Comparison of ENCODE assay signal across 8 cellular contexts in the genomic region with DNA sequence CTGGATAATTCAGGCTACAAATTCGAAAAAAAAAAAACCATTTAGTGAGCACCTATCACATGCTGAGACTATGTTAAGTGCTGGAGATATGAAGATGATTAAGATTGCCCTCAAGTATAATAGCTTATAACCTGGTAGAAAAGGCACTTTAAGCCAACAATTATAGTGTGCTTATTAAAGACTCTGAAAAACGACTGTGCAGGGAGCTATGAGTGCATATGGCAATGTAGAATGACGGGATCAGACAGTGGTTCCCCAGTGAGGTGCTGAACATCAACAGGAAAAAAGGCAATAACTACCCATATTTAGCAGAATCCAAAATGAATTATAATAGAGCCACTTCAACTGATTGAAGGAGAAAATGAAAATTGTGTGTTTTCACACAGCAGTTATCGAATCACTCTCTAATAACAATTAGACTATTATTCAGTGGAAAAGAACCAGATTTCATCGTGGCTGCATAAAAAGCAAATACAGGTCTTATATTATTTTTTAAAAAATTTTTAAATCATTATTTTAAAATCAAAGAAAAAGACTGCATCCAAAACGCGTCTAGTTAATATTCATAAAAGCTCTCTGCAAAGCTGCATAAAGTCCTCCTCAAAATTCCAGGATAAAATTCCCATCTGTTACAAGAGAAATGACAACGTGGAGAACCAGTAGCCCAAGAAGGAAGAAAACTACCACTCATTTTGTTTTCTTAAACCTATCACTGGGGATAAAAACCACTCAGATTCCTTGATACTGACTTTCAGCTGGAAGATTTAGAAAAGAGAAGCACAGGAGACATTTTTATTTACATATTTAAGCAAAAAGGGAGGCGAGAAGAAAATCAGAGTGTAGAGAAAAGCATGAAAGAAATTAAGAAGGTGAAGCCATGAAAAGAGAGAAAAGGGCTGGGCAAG. TPM values are rescaled to one million over a fixed set of nuclear protein-coding genes. Genes with fewer than 3 reads are reported as not detected.
DNase-seq lines count a peak whose midpoint lies in the region; ATAC-seq and TF ChIP-seq lines count a peak whose summit lies in the region.

No MANE protein-coding gene starts in this region.

- peak overlapping the region; percentile 74 to 94 (median 80) for H3K4me3 ChIP-seq in esophagus squamous epithelium
- H3K4me3 ChIP-seq in prostate gland, result peak overlapping the region; percentile 58 to 70

- DNase-seq in DMS79 treated with DMSO at 0.1 percent for 48 hours (lab: John Stamatoyannopoulos, UW), result peak; percentile 55
- DNase-seq in DMS79 (lab: John Stamatoyannopoulos, UW), result no peak
- DNase-seq in RWPE1 (ENCODE audit: low spot score), result no peak
- no peak for DNase-seq in esophagus squamous epithelium (lab: John Stamatoyannopoulos, UW)
- no peak for DNase-seq in prostate gland (ENCODE audit: low spot score)
- DNase-seq in D341Med (ENCODE audit: low spot score), result no peak

- H3K27ac ChIP-seq in RWPE1 (peak overlapping the region; percentile 96), esophagus squamous epithelium (peak overlapping the region; percentile 94 to 98 (median 96)), prostate gland (peak overlapping the region; percentile 93 to 95)

- intact Hi-C loops in esophagus squamous epithelium (cut with DNase I) (no loop called here), prostate gland (cut with DNase I) (no loop called here)

- TF ChIP-seq POLR2A in esophagus squamous epithelium (IDR thresholded peaks at IDR 0.05) (no peak), prostate gland (IDR thresholded peaks at IDR 0.05) (no peak)

- POLR2A ChIA-PET in RWPE1 (lab: Yijun Ruan, JAX; ENCODE audit: low non-redundant PET), result no interaction called here

- peaks cover 4 to 51% (median 10%) of the 10 kb centered on the region in 3 donors for H3K4me1 ChIP-seq in esophagus squamous epithelium
- H3K4me1 ChIP-seq in prostate gland (replicated peaks), result peaks cover 13% of the 10 kb centered on the region

- H3K9me3 ChIP-seq in esophagus squamous epithelium, result no peaks in the 10 kb centered on the region
- H3K9me3 ChIP-seq in prostate gland, result no peaks in the 10 kb centered on the region

- no peaks in the 10 kb centered on the region for H3K36me3 ChIP-seq in esophagus squamous epithelium
- H3K36me3 ChIP-seq in prostate gland, result no peaks in the 10 kb centered on the region

- CTCF ChIA-PET in RWPE1 (lab: Yijun Ruan, JAX), result interaction anchor here (0.6 to 0.7 kb wide), 2 partner anchors 420 to 843 kb away, joined by 3 to 5 read pairs; no protein-coding TSS in a partner anchor

- H3K27me3 ChIP-seq in esophagus squamous epithelium (no peaks in the 10 kb centered on the region), prostate gland (replicated peaks; ENCODE audit: insufficient read depth) (no peaks in the 10 kb centered on the region)

- no peak for TF ChIP-seq CTCF in RWPE1 (conservative IDR thresholded peaks at IDR 0.05; ENCODE audit: low read depth)
- TF ChIP-seq CTCF in esophagus squamous epithelium (IDR thresholded peaks at IDR 0.05), result no peak
- no peak for TF ChIP-seq CTCF in prostate gland (IDR thresholded peaks at IDR 0.05)

- WGBS in esophagus squamous epithelium, 2 donors, result 14 to 16% methylated on average over 9 of the region's 9 CpGs
- 29% methylated on average over 9 of the region's 9 CpGs for WGBS in prostate gland

- no peak for ATAC-seq in GM21515 (IDR thresholded peaks at IDR 0.05; ENCODE audit: unreplicated experiment)
- no peak for ATAC-seq in HG02610 (IDR thresholded peaks at IDR 0.05; ENCODE audit: unreplicated experiment)

RNA-seq across cellular contexts. Expression of gene MTMR2, which starts 1.1 kb away (rescaled TPM):
- total RNA-seq in esophagus squamous epithelium (10 to 100 TPM; 10.8 to 29.5 (median 21.5) TPM), prostate gland (10 to 100 TPM; 32.8 to 37.7 TPM)
